14 cellular contexts compared by ENCODE assay signal in the genomic region with DNA sequence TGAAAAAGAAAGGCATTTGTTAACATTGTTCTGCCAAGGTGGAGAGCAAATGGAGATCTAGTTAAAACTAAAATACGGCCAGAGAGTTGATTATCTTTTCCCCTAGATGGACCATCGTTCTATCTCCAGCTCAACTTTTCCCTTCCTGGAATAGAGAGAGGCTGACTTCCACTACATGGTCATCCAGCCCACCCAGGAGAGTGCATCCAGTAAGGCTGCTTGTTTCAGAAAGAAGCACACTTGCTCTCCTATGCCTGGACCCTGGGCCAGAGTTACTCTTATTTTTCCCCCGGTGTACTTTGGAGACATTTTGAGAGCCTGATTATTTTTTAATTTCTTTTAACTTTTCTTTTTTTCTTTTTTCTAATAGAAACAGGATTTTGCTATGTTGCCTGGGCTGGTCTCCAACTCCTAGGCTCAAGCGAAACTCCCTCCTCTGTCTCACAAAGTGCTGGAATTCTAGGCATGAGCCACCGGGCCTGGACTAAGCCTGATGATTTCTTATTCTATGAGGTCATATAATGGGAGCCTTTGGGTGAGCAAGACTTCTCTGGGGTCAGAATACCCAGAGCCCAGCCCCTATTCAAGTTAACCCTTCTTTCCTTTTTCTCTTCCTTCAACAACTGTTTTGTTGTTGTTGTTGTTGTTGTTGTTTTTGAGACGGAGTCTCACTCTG.
A peak's percentile ranks its signal among the peaks of the same experiment; 100 is the strongest.
DNase-seq lines count a peak whose midpoint lies in the region; ATAC-seq and TF ChIP-seq lines count a peak whose summit lies in the region.
"Had no signal": no experiment of that assay in that cellular context is flagged by ENCODE, and none has a peak within 500 bp of the region (broad histone marks: within the 10 kb centered on the region; RNA-seq: fewer than 3 reads in every experiment).

No MANE protein-coding gene starts in this region.

- intact Hi-C loops in ascending aorta (cut with DNase I) = no loop called here

- no peak overlapping the region for H2AK5ac ChIP-seq in H9 (ENCODE audit: insufficient read length, low read length)

- H3K4me1 ChIP-seq in ascending aorta (peaks cover 11 to 68% of the 10 kb centered on the region in 2 donors), gastroesophageal sphincter (peaks cover 0 to 64% (median 18%) of the 10 kb centered on the region in 3 donors), H9 (ENCODE audit: insufficient read depth, low read length) (peaks cover 25% of the 10 kb centered on the region)

- H4K20me1 ChIP-seq in H9 (ENCODE audit: control insufficient read depth, insufficient read depth, insufficient read length) = no peaks in the 10 kb centered on the region

- no peak for TF ChIP-seq CTCF in AG10803 (conservative IDR thresholded peaks at IDR 0.05; ENCODE audit: low read length)
- no peak for TF ChIP-seq CTCF in ascending aorta (IDR thresholded peaks at IDR 0.05)
- TF ChIP-seq CTCF in gastroesophageal sphincter (IDR thresholded peaks at IDR 0.05) = no peak
- no peak for TF ChIP-seq CTCF in H9 (conservative IDR thresholded peaks at IDR 0.05)

- H4K5ac ChIP-seq in H9 (ENCODE audit: insufficient read length, low read depth, low read length) = no peak overlapping the region

- no peak overlapping the region for H3K18ac ChIP-seq in H9 (ENCODE audit: insufficient read length, low read depth, low read length)

- H3K9me3 ChIP-seq in ascending aorta = no peaks in the 10 kb centered on the region
- no peaks in the 10 kb centered on the region for H3K9me3 ChIP-seq in gastroesophageal sphincter
- no peaks in the 10 kb centered on the region for H3K9me3 ChIP-seq in H9 (ENCODE audit: control insufficient read depth, low read depth, low read length)

- H3K9me3 Mint-ChIP-seq in H9 = peaks cover 0 to 2% of the 10 kb centered on the region in 2 experiments; a peak in 2 of 5 replicates
- H3K9me3 Mint-ChIP-seq: central memory CD8-positive, alpha-beta T cell; natural killer cell had no signal

- no peak overlapping the region for H3K4me2 ChIP-seq in H9 (ENCODE audit: insufficient read depth, insufficient read length, low read length)

- H3K36me3 Mint-ChIP-seq in H9 (ENCODE audit: insufficient read depth in 1 of 3, low read depth in 3 of 3) = peaks cover 0 to 4% (median 0%) of the 10 kb centered on the region in 3 experiments; a peak in 1 of 7 replicates
- H3K36me3 Mint-ChIP-seq: natural killer cell had no signal

- no peak overlapping the region for H4K8ac ChIP-seq in H9 (replicated peaks; ENCODE audit: insufficient read length, low read depth, low read length)

- H2BK120ac ChIP-seq in H9 (ENCODE audit: low read depth, low read length, poor library complexity, severe bottlenecking) = no peak overlapping the region

- H3T11ph ChIP-seq in H9 (ENCODE audit: low read length) = no peak overlapping the region

- no peak overlapping the region for H3K4me3 Mint-ChIP-seq in H9
- H3K4me3 Mint-ChIP-seq: activated T-cell treated with anti-CD3 and anti-CD28 coated beads, Interleukin-2, amount 50 U/mL, for 72 hours; central memory CD8-positive, alpha-beta T cell; natural killer cell had no signal

- H3K36me3 ChIP-seq in ascending aorta (no peaks in the 10 kb centered on the region), gastroesophageal sphincter (no peaks in the 10 kb centered on the region)

- H3K4me3 ChIP-seq in AG10803 (ENCODE audit: low read length) = no peak overlapping the region
- no peak overlapping the region for H3K4me3 ChIP-seq in ascending aorta
- no peak overlapping the region for H3K4me3 ChIP-seq in gastroesophageal sphincter

- H3K14ac ChIP-seq in H9 (ENCODE audit: insufficient read depth, low read length) = no peak overlapping the region

- WGBS in gastroesophageal sphincter (ENCODE audit: low coverage in 1 of 2), 2 donors = 8 to 29% methylated on average over 3 to 6 of the region's 6 CpGs
- no CpG with 5 or more reads among the region's 6 CpGs for WGBS in H9 (ENCODE audit: extremely low coverage, insufficient read length, low lambda C conversion rate)

- TF ChIP-seq POLR2A in gastroesophageal sphincter (IDR thresholded peaks at IDR 0.05) = no peak

- H3K27me3 Mint-ChIP-seq in H9 (ENCODE audit: low read depth) = no peaks in the 10 kb centered on the region; the same call in 1 of the 2 replicates

- H2BK20ac ChIP-seq in H9 (ENCODE audit: low read depth, low read length, poor library complexity, severe bottlenecking) = no peak overlapping the region

- H3K4me1 Mint-ChIP-seq in H9 = peaks cover 68 to 71% of the 10 kb centered on the region in 2 experiments

- H3K27ac ChIP-seq in ascending aorta (peak overlapping the region; percentile 91 to 96), gastroesophageal sphincter (peak overlapping the region; percentile 47 to 86 (median 85)), H9 (ENCODE audit: insufficient read length, low read depth, low read length) (no peak overlapping the region)

- 0 out of 7 replicates have a peak overlapping the region, but pooled peaks of 1 of the 3 experiments have one; percentile 24 for H3K27ac Mint-ChIP-seq in H9
- H3K27ac Mint-ChIP-seq: activated T-cell treated with anti-CD3 and anti-CD28 coated beads, Interleukin-2, amount 50 U/mL, for 72 hours had no signal

- peak; percentile 90 for DNase-seq in AG10803 (ENCODE audit: low read depth)
- DNase-seq in ascending aorta (ENCODE audit: low spot score in 2 of 2) = peak in 1 of 2 donors; percentile 87
- DNase-seq in renal cortical epithelial cell (ENCODE audit: low read depth) = peak; percentile 18
- DNase-seq in NCI-H526 treated with DMSO at 0.1 percent for 48 hours (lab: John Stamatoyannopoulos, UW) = no peak
- no peak for DNase-seq in H9
- DNase-seq in central memory CD4-positive, alpha-beta T cell = no peak
- DNase-seq in NCI-H2081 treated with DMSO at 0.1 percent for 48 hours (lab: John Stamatoyannopoulos, UW) = no peak
- DNase-seq: activated T-cell treated with anti-CD3 and anti-CD28 coated beads, Interleukin-2, amount 50 U/mL, for 72 hours; islet precursor cell; natural killer cell; NCI-H2081; stimulated activated CD4-positive, alpha-beta T cell treated with anti-CD3 and anti-CD28 coated beads, Interleukin-15, amount 100 ng/mL, for 24 hours had no signal

- TF ChIP-seq EP300 in gastroesophageal sphincter (IDR thresholded peaks at IDR 0.05) = no peak

- H3K23me2 ChIP-seq in H9 (ENCODE audit: insufficient read length, low read depth, low read length, poor library complexity, severe bottlenecking) = no peaks in the 10 kb centered on the region

- H3K9ac ChIP-seq in H9 (ENCODE audit: extremely low read depth, insufficient read length, low read length) = no peak overlapping the region

- peak; percentile 88 for ATAC-seq in gastroesophageal sphincter
- ATAC-seq: activated T-cell treated with anti-CD3 and anti-CD28 coated beads, Interleukin-2, amount 50 U/mL, for 72 hours; natural killer cell had no signal

- no peak overlapping the region for H2BK15ac ChIP-seq in H9 (ENCODE audit: low read depth, low read length)

- no peaks in the 10 kb centered on the region for H3K27me3 ChIP-seq in ascending aorta
- H3K27me3 ChIP-seq in gastroesophageal sphincter = no peaks in the 10 kb centered on the region
- H3K27me3 ChIP-seq in H9 (ENCODE audit: insufficient read depth, low read length) = no peaks in the 10 kb centered on the region

- no peak overlapping the region for H4K91ac ChIP-seq in H9 (ENCODE audit: insufficient read length, low read depth, low read length)

- no peak overlapping the region for H3K56ac ChIP-seq in H9 (ENCODE audit: insufficient read length, low read depth, low read length)

- no peaks in the 10 kb centered on the region for H3K79me1 ChIP-seq in H9 (ENCODE audit: insufficient read depth, low read depth, low read length, poor library complexity, severe bottlenecking)

- H3K4ac ChIP-seq in H9 (ENCODE audit: low read depth, low read length) = no peak overlapping the region

- H2AFZ ChIP-seq in H9 (ENCODE audit: low read length) = no peak overlapping the region

- H3K23ac ChIP-seq in H9 (ENCODE audit: insufficient read length, low read depth, low read length) = no peak overlapping the region

- no peaks in the 10 kb centered on the region for H3K79me2 ChIP-seq in H9 (ENCODE audit: insufficient read depth, low read length)

- H2BK12ac ChIP-seq in H9 (ENCODE audit: insufficient read length, low read depth, low read length) = no peak overlapping the region

- no peak overlapping the region for H2BK5ac ChIP-seq in H9 (ENCODE audit: insufficient read length, low read length)

Comparison
In these comparisons a context has a peak if more than half of its experiments do, and no peak if none do; other contexts are left out.
1. DNase-seq: peak in AG10803 (single experiment) and renal cortical epithelial cell (single experiment); none in NCI-H526 treated with DMSO at 0.1 percent for 48 hours (single experiment), H9 (single experiment), central memory CD4-positive, alpha-beta T cell (single experiment) and NCI-H2081 treated with DMSO at 0.1 percent for 48 hours (single experiment).